Comparison of ENCODE assay signal across 1 cellular context in the genomic region with DNA sequence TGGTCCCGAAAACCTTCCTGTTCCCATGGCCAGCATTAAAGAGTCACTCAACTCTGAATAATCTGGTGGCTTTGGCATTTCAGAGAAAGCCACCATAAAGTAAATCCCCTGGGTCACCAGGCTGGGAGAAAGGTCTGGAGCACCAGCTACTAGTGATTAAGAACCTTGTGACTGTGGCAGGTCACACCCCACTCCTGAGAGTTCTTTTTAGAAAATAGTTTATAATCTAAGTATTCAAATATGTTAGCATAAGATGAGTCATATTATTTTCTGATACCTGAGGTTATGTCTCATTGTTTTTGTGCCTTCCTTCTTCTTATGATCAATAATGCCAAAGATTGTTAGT.
TF ChIP-seq lines count a peak whose summit lies in the region.

No MANE protein-coding gene starts in this region.

TF ChIP-seq in HepG2, 621 proteins besides CTCF, POLR2A, EP300 and RAD21 (continued from another document):
- TF ChIP-seq, protein P1, sequence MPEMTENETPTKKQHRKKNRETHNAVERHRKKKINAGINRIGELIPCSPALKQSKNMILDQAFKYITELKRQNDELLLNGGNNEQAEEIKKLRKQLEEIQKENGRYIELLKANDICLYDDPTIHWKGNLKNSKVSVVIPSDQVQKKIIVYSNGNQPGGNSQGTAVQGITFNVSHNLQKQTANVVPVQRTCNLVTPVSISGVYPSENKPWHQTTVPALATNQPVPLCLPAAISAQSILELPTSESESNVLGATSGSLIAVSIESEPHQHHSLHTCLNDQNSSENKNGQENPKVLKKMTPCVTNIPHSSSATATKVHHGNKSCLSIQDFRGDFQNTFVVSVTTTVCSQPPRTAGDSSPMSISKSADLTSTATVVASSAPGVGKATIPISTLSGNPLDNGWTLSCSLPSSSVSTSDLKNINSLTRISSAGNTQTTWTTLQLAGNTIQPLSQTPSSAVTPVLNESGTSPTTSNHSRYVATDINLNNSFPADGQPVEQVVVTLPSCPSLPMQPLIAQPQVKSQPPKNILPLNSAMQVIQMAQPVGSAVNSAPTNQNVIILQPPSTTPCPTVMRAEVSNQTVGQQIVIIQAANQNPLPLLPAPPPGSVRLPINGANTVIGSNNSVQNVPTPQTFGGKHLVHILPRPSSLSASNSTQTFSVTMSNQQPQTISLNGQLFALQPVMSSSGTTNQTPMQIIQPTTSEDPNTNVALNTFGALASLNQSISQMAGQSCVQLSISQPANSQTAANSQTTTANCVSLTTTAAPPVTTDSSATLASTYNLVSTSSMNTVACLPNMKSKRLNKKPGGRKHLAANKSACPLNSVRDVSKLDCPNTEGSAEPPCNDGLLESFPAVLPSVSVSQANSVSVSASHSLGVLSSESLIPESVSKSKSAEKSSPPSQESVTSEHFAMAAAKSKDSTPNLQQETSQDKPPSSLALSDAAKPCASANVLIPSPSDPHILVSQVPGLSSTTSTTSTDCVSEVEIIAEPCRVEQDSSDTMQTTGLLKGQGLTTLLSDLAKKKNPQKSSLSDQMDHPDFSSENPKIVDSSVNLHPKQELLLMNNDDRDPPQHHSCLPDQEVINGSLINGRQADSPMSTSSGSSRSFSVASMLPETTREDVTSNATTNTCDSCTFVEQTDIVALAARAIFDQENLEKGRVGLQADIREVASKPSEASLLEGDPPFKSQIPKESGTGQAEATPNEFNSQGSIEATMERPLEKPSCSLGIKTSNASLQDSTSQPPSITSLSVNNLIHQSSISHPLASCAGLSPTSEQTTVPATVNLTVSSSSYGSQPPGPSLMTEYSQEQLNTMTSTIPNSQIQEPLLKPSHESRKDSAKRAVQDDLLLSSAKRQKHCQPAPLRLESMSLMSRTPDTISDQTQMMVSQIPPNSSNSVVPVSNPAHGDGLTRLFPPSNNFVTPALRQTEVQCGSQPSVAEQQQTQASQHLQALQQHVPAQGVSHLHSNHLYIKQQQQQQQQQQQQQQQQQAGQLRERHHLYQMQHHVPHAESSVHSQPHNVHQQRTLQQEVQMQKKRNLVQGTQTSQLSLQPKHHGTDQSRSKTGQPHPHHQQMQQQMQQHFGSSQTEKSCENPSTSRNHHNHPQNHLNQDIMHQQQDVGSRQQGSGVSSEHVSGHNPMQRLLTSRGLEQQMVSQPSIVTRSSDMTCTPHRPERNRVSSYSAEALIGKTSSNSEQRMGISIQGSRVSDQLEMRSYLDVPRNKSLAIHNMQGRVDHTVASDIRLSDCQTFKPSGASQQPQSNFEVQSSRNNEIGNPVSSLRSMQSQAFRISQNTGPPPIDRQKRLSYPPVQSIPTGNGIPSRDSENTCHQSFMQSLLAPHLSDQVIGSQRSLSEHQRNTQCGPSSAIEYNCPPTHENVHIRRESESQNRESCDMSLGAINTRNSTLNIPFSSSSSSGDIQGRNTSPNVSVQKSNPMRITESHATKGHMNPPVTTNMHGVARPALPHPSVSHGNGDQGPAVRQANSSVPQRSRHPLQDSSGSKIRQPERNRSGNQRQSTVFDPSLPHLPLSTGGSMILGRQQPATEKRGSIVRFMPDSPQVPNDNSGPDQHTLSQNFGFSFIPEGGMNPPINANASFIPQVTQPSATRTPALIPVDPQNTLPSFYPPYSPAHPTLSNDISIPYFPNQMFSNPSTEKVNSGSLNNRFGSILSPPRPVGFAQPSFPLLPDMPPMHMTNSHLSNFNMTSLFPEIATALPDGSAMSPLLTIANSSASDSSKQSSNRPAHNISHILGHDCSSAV (CRISPR knock-in tag; IDR thresholded peaks at IDR 0.05; ENCODE audit: borderline replicate concordance), result no peak
